ENCODE assay signal across 4 cellular contexts in the genomic region with DNA sequence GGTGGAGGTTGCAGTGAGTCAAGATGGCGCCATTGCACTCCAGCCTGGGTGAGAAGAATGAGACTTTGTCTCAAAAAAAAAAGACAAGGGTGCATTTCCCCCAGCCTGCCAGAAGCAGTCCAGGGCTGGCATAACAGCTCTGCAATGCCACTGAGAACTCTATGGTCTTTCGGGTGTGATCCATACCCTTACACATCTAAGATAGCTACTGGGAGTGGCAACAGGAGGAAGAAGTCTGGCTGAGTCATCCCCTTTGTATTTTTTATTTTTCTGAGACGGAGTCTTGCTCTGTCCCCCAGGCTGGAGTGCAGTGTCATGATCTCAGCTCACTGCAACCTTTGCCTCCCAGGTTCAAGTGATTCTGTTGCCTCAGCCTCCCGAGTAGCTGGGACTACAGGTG. TPM values are rescaled to one million over a fixed set of nuclear protein-coding genes. Genes with fewer than 3 reads are reported as not detected.
"Had no signal": no experiment of that assay in that cellular context is flagged by ENCODE, and none has a peak within 500 bp of the region (broad histone marks: within the 10 kb centered on the region; RNA-seq: fewer than 3 reads in every experiment).

No MANE protein-coding gene starts in this region.

RNA-seq across cellular contexts. Expression of gene KBTBD12, which starts 40.9 kb away (rescaled TPM):
- total RNA-seq: dermis microvascular lymphatic vessel endothelial cell; endothelial cell of umbilical vein; fibroblast of villous mesenchyme; natural killer cell treated with Interleukin-12 subunit alpha and Interleukin-12 subunit beta and Interleukin-15 and Interleukin-18, amount 100 ng/mL, for 72 hours had no signal
- polyA plus RNA-seq: endothelial cell of umbilical vein had no signal
